1 cellular context compared by ENCODE assay signal in genomic region chr12:76049575-76050251, GRCh38.
TF ChIP-seq lines count a peak whose summit lies in the region.

No MANE protein-coding gene starts in this region.

TF ChIP-seq in A549, 52 proteins besides CTCF, POLR2A, EP300 and RAD21 (continued from another document):
- TF ChIP-seq REST (IDR thresholded peaks at IDR 0.05) (no peak), JUN (IDR thresholded peaks at IDR 0.05) (no peak), MAFK (IDR thresholded peaks at IDR 0.05; ENCODE audit: partially characterized antibody) (no peak), HOXA7 (CRISPR knock-in tag; IDR thresholded peaks at IDR 0.05) (no peak), ZFP36 (IDR thresholded peaks at IDR 0.05; ENCODE audit: borderline replicate concordance, partially characterized antibody) (no peak)
